11 cellular contexts compared by ENCODE assay signal in the genomic region with DNA sequence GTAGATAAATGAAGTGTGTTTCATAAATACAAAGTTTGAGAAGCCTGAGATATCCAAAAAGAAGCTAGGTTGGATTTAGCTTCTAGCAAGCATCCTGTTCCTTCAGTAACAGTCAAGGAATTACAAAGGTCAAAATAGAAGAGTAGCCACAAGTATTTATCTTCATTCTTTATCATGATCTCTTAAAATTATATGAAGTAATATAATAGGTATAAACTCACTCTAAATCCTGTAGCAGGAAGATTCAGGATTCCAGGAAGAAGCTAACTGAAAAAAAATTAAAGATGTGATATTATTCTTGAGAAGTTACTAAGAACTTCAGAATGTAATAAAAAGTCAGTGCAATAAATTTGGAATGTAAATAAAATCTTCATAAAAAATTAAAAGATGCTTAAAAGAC. TPM values are rescaled to one million over a fixed set of nuclear protein-coding genes. Genes with fewer than 3 reads are reported as not detected.
"Had no signal": no experiment of that assay in that cellular context is flagged by ENCODE, and none has a peak within 500 bp of the region (broad histone marks: within the 10 kb centered on the region; RNA-seq: fewer than 3 reads in every experiment).

No MANE protein-coding gene starts in this region.

- ATAC-seq: HCT116, HepG2 had no signal

- DNase-seq: GM23248, GOT3, H7, HFFc6, KBM-7 had no signal

- H3K4me3 Mint-ChIP-seq: HFFc6, IgD-negative memory B cell had no signal

- FAIRE-seq: HepG2 had no signal

- H3K4me3 ChIP-seq: GM23248, HAP-1 had no signal

- H3K36me3 Mint-ChIP-seq: IgD-negative memory B cell had no signal

- H3K4me1 Mint-ChIP-seq: IgD-negative memory B cell had no signal

- H3K27ac Mint-ChIP-seq: HFFc6, IgD-negative memory B cell had no signal

- H3K9me3 Mint-ChIP-seq: HFFc6 had no signal

- H3K27me3 Mint-ChIP-seq: IgD-negative memory B cell had no signal

RNA-seq across cellular contexts. Expression of gene RXFP1, which starts 31.1 kb away (rescaled TPM):
- total RNA-seq: H4, H7, HepG2, HFFc6, HT1080 had no signal
